17 cellular contexts compared by ENCODE assay signal in genomic region chr2:75047189-75047812, GRCh38.
DNase-seq lines count a peak whose midpoint lies in the region; ATAC-seq, FAIRE-seq and TF ChIP-seq lines count a peak whose summit lies in the region.
"Had no signal": no experiment of that assay in that cellular context is flagged by ENCODE, and none has a peak within 500 bp of the region (broad histone marks: within the 10 kb centered on the region; RNA-seq: fewer than 3 reads in every experiment).

No MANE protein-coding gene starts in this region.

- no peak overlapping the region for H2AFZ ChIP-seq in keratinocyte (ENCODE audit: control insufficient read depth, low read length)
- H2AFZ ChIP-seq: parathyroid adenoma had no signal

- H3K27ac ChIP-seq in keratinocyte (ENCODE audit: control insufficient read depth, insufficient read depth, low read length) = no peak overlapping the region
- H3K27ac ChIP-seq: body of pancreas, parathyroid adenoma had no signal

- dilution Hi-C loops in keratinocyte (cut with MboI; ENCODE audit: extremely low pct_ligation_motif_present, low sequenced_read_pairs) = no loop called here

- ATAC-seq in HG02973 (IDR thresholded peaks at IDR 0.05; ENCODE audit: unreplicated experiment) = no peak
- ATAC-seq: body of pancreas, WTC11 had no signal

- H4K20me1 ChIP-seq in keratinocyte (ENCODE audit: control insufficient read depth, extremely low read depth, insufficient read depth, low read length) = no peaks in the 10 kb centered on the region

- H3K36me3 ChIP-seq in keratinocyte (ENCODE audit: control insufficient read depth in 2 of 2, extremely low read depth in 1 of 2, insufficient read depth in 2 of 2, low read length in 2 of 2) = no peaks in the 10 kb centered on the region

- in situ Hi-C loops in GM13977 (cut with MboI; ENCODE audit: low pct_unique_long_range_greater_than_20kb, low sequenced_read_pairs, unreplicated experiment) = no loop called here

- no peak for TF ChIP-seq CTCF in keratinocyte (optimal IDR thresholded peaks at IDR 0.05 in 1 of 3, IDR thresholded peaks at IDR 0.05 in 1 of 3, conservative IDR thresholded peaks at IDR 0.05 in 1 of 3; ENCODE audit: extremely low read depth in 1 of 3, insufficient read depth in 2 of 3, low read length in 3 of 3)
- no peak for TF ChIP-seq CTCF in GM13977 (IDR thresholded peaks at IDR 0.05; ENCODE audit: extremely low read depth, insufficient read depth, missing control alignments)

- H3K27me3 ChIP-seq in keratinocyte (ENCODE audit: control insufficient read depth, extremely low read depth, insufficient read depth, low read length) = no peaks in the 10 kb centered on the region
- H3K27me3 ChIP-seq: body of pancreas had no signal

- DNase-seq in AG08395 (ENCODE audit: low spot score) (peak; percentile 59), HuH-7.5 (ENCODE audit: low spot score) (peak; percentile 21), astrocyte of the hippocampus (ENCODE audit: low read depth, low spot score) (peak; percentile 29), keratinocyte (ENCODE audit: low read depth, low spot score) (no peak), nucleus accumbens (lab: John Stamatoyannopoulos, UW) (no peak), RPMI8226 (no peak), GM13977 (ENCODE audit: low spot score) (no peak)
- DNase-seq: activated effector memory CD4-positive, alpha-beta T cell treated with anti-CD3 and anti-CD28 coated beads, Interleukin-2, amount 50 U/mL, for 16 hours; body of pancreas; C1 segment of cervical spinal cord; DND-41; effector CD8-positive, alpha-beta T cell; islet precursor cell; NCI-H1092 treated with DMSO at 0.1 percent for 48 hours had no signal

- no peaks in the 10 kb centered on the region for H3K9me3 ChIP-seq in keratinocyte (ENCODE audit: control insufficient read depth, low read depth, low read length)
- H3K9me3 ChIP-seq: body of pancreas had no signal

- H3K4me3 ChIP-seq in keratinocyte (ENCODE audit: control insufficient read depth in 2 of 3, extremely low read depth in 1 of 3, insufficient read depth in 2 of 3, low read depth in 1 of 3, low read length in 3 of 3) = no peak overlapping the region
- H3K4me3 ChIP-seq: body of pancreas had no signal

- peak; percentile 57 for FAIRE-seq in keratinocyte (lab: Jason Lieb, UNC)

- no peaks in the 10 kb centered on the region for H3K79me2 ChIP-seq in keratinocyte (ENCODE audit: control insufficient read depth, insufficient read depth, low read length)
- H3K79me2 ChIP-seq: parathyroid adenoma had no signal

- peak overlapping the region; percentile 35 for H3K4me2 ChIP-seq in keratinocyte (ENCODE audit: control insufficient read depth, extremely low read depth, insufficient read depth, low read depth, low read length)

- peaks cover 12% of the 10 kb centered on the region for H3K4me1 ChIP-seq in keratinocyte (ENCODE audit: control insufficient read depth, extremely low read depth, insufficient read depth, low read length)
- H3K4me1 ChIP-seq: body of pancreas, parathyroid adenoma had no signal

- no peaks in the 10 kb centered on the region for H3K9me1 ChIP-seq in keratinocyte (ENCODE audit: control insufficient read depth, extremely low read depth, insufficient read depth, low read length)

- H3K9ac ChIP-seq in keratinocyte (ENCODE audit: control insufficient read depth, extremely low read depth, insufficient read depth, low read length) = no peak overlapping the region
- H3K9ac ChIP-seq: parathyroid adenoma had no signal

Comparison
In these comparisons a context has a peak if more than half of its experiments do, and no peak if none do; other contexts are left out.
1. DNase-seq: peak in AG08395 (single experiment), HuH-7.5 (single experiment) and astrocyte of the hippocampus (single experiment); none in keratinocyte (single experiment), nucleus accumbens (0 of 56), RPMI8226 (single experiment) and GM13977 (single experiment).